Comparison of ENCODE assay signal across 22 cellular contexts in genomic region chr15:51333571-51333970, GRCh38. TPM values are rescaled to one million over a fixed set of nuclear protein-coding genes. Genes with fewer than 3 reads are reported as not detected.
DNase-seq lines count a peak whose midpoint lies in the region; ATAC-seq and TF ChIP-seq lines count a peak whose summit lies in the region.
"Had no signal": no experiment of that assay in that cellular context is flagged by ENCODE, and none has a peak within 500 bp of the region (broad histone marks: within the 10 kb centered on the region; RNA-seq: fewer than 3 reads in every experiment).

No MANE protein-coding gene starts in this region.

- no peak overlapping the region for H3K27ac ChIP-seq in BLaER1
- H3K27ac ChIP-seq in HL-60 (replicated peaks) = peak overlapping the region; percentile 57
- peak overlapping the region; percentile 55 to 77 for H3K27ac ChIP-seq in ascending aorta
- H3K27ac ChIP-seq in gastroesophageal sphincter = peak overlapping the region in 3 of 4 donors; percentile 9 to 77 (median 68)

- no peak overlapping the region for H3K9ac ChIP-seq in BLaER1
- H3K9ac ChIP-seq: SK-N-SH had no signal

- no peak for ATAC-seq in gastroesophageal sphincter
- no peak for ATAC-seq in HG03442 (IDR thresholded peaks at IDR 0.05; ENCODE audit: unreplicated experiment)
- ATAC-seq: A549, HepG2, PC-3 had no signal

- DNase-seq in HL-60 (ENCODE audit: low read depth in 1 of 2, low spot score in 1 of 2) (no peak), ascending aorta (ENCODE audit: low spot score in 2 of 2) (no peak), NCI-H2227 (lab: John Stamatoyannopoulos, UW; ENCODE audit: unreplicated experiment) (no peak)
- no peak for DNase-seq in activated CD8-positive, alpha-beta memory T cell treated with anti-CD3 and anti-CD28 coated beads, Interleukin-2, amount 50 U/mL, for 48 hours
- no peak for DNase-seq in activated T-cell treated with anti-CD3 and anti-CD28 coated beads, Interleukin-2, amount 50 U/mL, for 1 hour
- DNase-seq: BE2C; CD4-positive, CD25-positive, alpha-beta regulatory T cell; DMS153; DND-41; NCI-H1105; NCI-H1436 treated with DMSO at 0.1 percent for 48 hours; NCI-H187 treated with DMSO at 0.1 percent for 48 hours; NCI-H526; PC-3; SK-N-SH; SW 1271 had no signal

- 0 out of 2 replicates have a peak overlapping the region, but pooled peaks have one; percentile 7 for H3K4me2 ChIP-seq in BLaER1
- H3K4me2 ChIP-seq: SK-N-SH had no signal

- TF ChIP-seq POLR2A in gastroesophageal sphincter (IDR thresholded peaks at IDR 0.05) = no peak

- TF ChIP-seq CTCF in HL-60 (IDR thresholded peaks at IDR 0.05; ENCODE audit: insufficient read depth, low read length) (no peak), ascending aorta (IDR thresholded peaks at IDR 0.05) (no peak), gastroesophageal sphincter (IDR thresholded peaks at IDR 0.05) (no peak)

- H3K36me3 ChIP-seq in BLaER1 = no peaks in the 10 kb centered on the region
- no peaks in the 10 kb centered on the region for H3K36me3 ChIP-seq in ascending aorta
- H3K36me3 ChIP-seq in gastroesophageal sphincter = no peaks in the 10 kb centered on the region
- H3K36me3 ChIP-seq: BE2C had no signal

- no peak overlapping the region for H3K4me3 ChIP-seq in BLaER1
- no peak overlapping the region for H3K4me3 ChIP-seq in HL-60 (replicated peaks; ENCODE audit: insufficient read depth, low read length)
- no peak overlapping the region for H3K4me3 ChIP-seq in ascending aorta
- no peak overlapping the region for H3K4me3 ChIP-seq in gastroesophageal sphincter
- H3K4me3 ChIP-seq: A549 had no signal

- 67 to 100% methylated on average over 1 of the region's 2 CpGs for WGBS in gastroesophageal sphincter (ENCODE audit: low coverage in 1 of 2), 2 donors

- intact Hi-C loops in ascending aorta (cut with DNase I) = loop anchor here (5.0 kb wide), 1 partner anchor 106 kb away; no protein-coding TSS in a partner anchor

- H4K20me1 ChIP-seq in BLaER1 = no peaks in the 10 kb centered on the region

- TF ChIP-seq EP300 in gastroesophageal sphincter (IDR thresholded peaks at IDR 0.05) = no peak

- H3K4me1 ChIP-seq in BLaER1 (peaks cover 12% of the 10 kb centered on the region; the same call in 1 of the 2 replicates), ascending aorta (peaks cover 16 to 40% of the 10 kb centered on the region in 2 donors), gastroesophageal sphincter (peaks cover 20 to 54% (median 32%) of the 10 kb centered on the region in 3 donors)
- H3K4me1 ChIP-seq: BE2C had no signal

- H3K9me3 ChIP-seq in BLaER1 (no peaks in the 10 kb centered on the region), ascending aorta (no peaks in the 10 kb centered on the region), gastroesophageal sphincter (no peaks in the 10 kb centered on the region)
- H3K9me3 ChIP-seq: A549, BE2C, SK-N-SH had no signal

- H3K27me3 ChIP-seq in BLaER1 (no peaks in the 10 kb centered on the region), HL-60 (ENCODE audit: insufficient read depth, poor library complexity, severe bottlenecking) (no peaks in the 10 kb centered on the region), ascending aorta (no peaks in the 10 kb centered on the region), gastroesophageal sphincter (no peaks in the 10 kb centered on the region)
- H3K27me3 ChIP-seq: BE2C had no signal

RNA-seq across cellular contexts. Expression of gene CYP19A1, which starts 4.8 kb away (rescaled TPM):
- total RNA-seq in ascending aorta (95.7 TPM), gastroesophageal sphincter (1 to 10 TPM in 3 of 4 donors, not detected in 1; 1.8 to 2.9 (median 2.5) TPM)
- total RNA-seq: HT1080, PC-3 had no signal

RNA-seq across cellular contexts. Expression of gene GLDN, which starts 7.9 kb away (rescaled TPM):
- total RNA-seq in ascending aorta (3.4 TPM), gastroesophageal sphincter (10 to 100 TPM in 1 of 4 donors, 1 to 10 TPM in 3; 3.7 to 19.6 (median 4.4) TPM)
- total RNA-seq: CD4-positive, CD25-positive, alpha-beta regulatory T cell; HT1080 had no signal

Comparison
In these comparisons a context has a peak if more than half of its experiments do, and no peak if none do; other contexts are left out.
1. RNA of gene CYP19A1, which starts 4.8 kb away (total RNA-seq): 95.7 TPM in ascending aorta (single experiment); 1.8 to 2.9 TPM in gastroesophageal sphincter; every median in the first group is over 10 times any median in the second.